10 cellular contexts compared by ENCODE assay signal in genomic region chr3:122332551-122332950, GRCh38. TPM values are rescaled to one million over a fixed set of nuclear protein-coding genes. Genes with fewer than 3 reads are reported as not detected.
"Had no signal": no experiment of that assay in that cellular context is flagged by ENCODE, and none has a peak within 500 bp of the region (broad histone marks: within the 10 kb centered on the region; RNA-seq: fewer than 3 reads in every experiment).

No MANE protein-coding gene starts in this region.

- H3K36me3 Mint-ChIP-seq: IgD-negative memory B cell had no signal

- H3K4me3 Mint-ChIP-seq: IgD-negative memory B cell had no signal

- H3K4me3 ChIP-seq: K562 had no signal

- H3K9me3 Mint-ChIP-seq: IgD-negative memory B cell had no signal

- FAIRE-seq: HepG2, HTR-8/SVneo, K562 had no signal

- H3K27ac ChIP-seq: HL-60, KMS-11 had no signal

- DNase-seq: IMR-90, KBM-7, KG1 had no signal

- H3K27ac Mint-ChIP-seq: IgD-negative memory B cell had no signal

- H3K4me1 Mint-ChIP-seq: IgD-negative memory B cell had no signal

RNA-seq across cellular contexts. Expression of gene CSTA, which starts 7.5 kb away (rescaled TPM):
- total RNA-seq: HT-29, IMR-90 had no signal
- polyA plus RNA-seq: IgD-negative memory B cell had no signal
